In genomic region chr17:82320956-82321927, GRCh38 we compare ENCODE assay signal across 9 cellular contexts. TPM values are rescaled to one million over a fixed set of nuclear protein-coding genes. Genes with fewer than 3 reads are reported as not detected.
DNase-seq lines count a peak whose midpoint lies in the region; ATAC-seq and TF ChIP-seq lines count a peak whose summit lies in the region.
"Had no signal": no experiment of that assay in that cellular context is flagged by ENCODE, and none has a peak within 500 bp of the region (broad histone marks: within the 10 kb centered on the region; RNA-seq: fewer than 3 reads in every experiment).

No MANE protein-coding gene starts in this region.

- H3K36me3 ChIP-seq in Panc1 (ENCODE audit: control insufficient read depth, insufficient read depth, low read length) (no peaks in the 10 kb centered on the region), right atrium auricular region (no peaks in the 10 kb centered on the region)

- POLR2A ChIA-PET in GM10248 (lab: Yijun Ruan, JAX), result no interaction called here
- POLR2A ChIA-PET in Panc1 (lab: Charles Lee), result no interaction called here

- H3K9me3 ChIP-seq in Panc1 (ENCODE audit: control insufficient read depth, insufficient read depth, low read depth, low read length) (no peaks in the 10 kb centered on the region), right atrium auricular region (no peaks in the 10 kb centered on the region)

- TF ChIP-seq CTCF in GM10248 (IDR thresholded peaks at IDR 0.05; ENCODE audit: control extremely low read depth, extremely low read depth, low read depth, missing control alignments) (peak; percentile 87), Panc1 (IDR thresholded peaks at IDR 0.05) (peak; percentile 99), right atrium auricular region (IDR thresholded peaks at IDR 0.05) (peak; percentile 86 to 99)

- BruUV-seq in Panc1 (replicated peaks; lab: Mats Ljungman, UMichigan), result no TSS peak

- H3K27me3 ChIP-seq in Panc1 (ENCODE audit: control insufficient read depth, insufficient read depth, low read length), result no peaks in the 10 kb centered on the region
- no peaks in the 10 kb centered on the region for H3K27me3 ChIP-seq in right atrium auricular region

- H3K4me3 ChIP-seq in Panc1 (ENCODE audit: low read depth in 2 of 2, low read length in 2 of 2) (peak overlapping the region in 1 of 2 experiments; percentile 24; a peak in 1 of 4 replicates), right atrium auricular region (no peak overlapping the region)

- intact Hi-C loops in Panc1 (cut with micrococcal nuclease; ENCODE audit: unreplicated experiment), result loop anchor here (5.0 kb wide), 1 partner anchor 79 kb away; no protein-coding TSS in a partner anchor

- peaks cover 21% of the 10 kb centered on the region for H3K4me1 ChIP-seq in Panc1 (ENCODE audit: control insufficient read depth, insufficient read depth, low read length)
- H3K4me1 ChIP-seq in right atrium auricular region, result peaks cover 0 to 9% of the 10 kb centered on the region in 2 donors

- in situ Hi-C loops in Panc1 (cut with HindIII; ENCODE audit: low pct_unique_long_range_greater_than_20kb, low sequenced_read_pairs), result no loop called here

- peak; percentile 57 for ATAC-seq in Panc1
- no peak for ATAC-seq in GM18907 (IDR thresholded peaks at IDR 0.05; ENCODE audit: unreplicated experiment)

- no peak overlapping the region for H3K27ac ChIP-seq in Panc1 (ENCODE audit: low read length)
- no peak overlapping the region for H3K27ac ChIP-seq in right atrium auricular region

- DNase-seq in GM10248 (ENCODE audit: extremely low spot score) (peak; percentile 83), Panc1 (ENCODE audit: low read depth, low spot score) (no peak), activated gamma-delta T cell (lab: John Stamatoyannopoulos, UW) (peak; percentile 48), right atrium auricular region (ENCODE audit: low spot score) (no peak), cerebellar nuclear complex (lab: John Stamatoyannopoulos, UW) (no peak), COR-L47 (lab: John Stamatoyannopoulos, UW) (no peak)
- DNase-seq in stimulated activated CD4-positive, alpha-beta T cell treated with anti-CD3 and anti-CD28 coated beads, Interleukin-4, amount 100 ng/mL, for 4 hours, result peak; percentile 75 to 88

- CTCF ChIA-PET in GM10248 (lab: Yijun Ruan, JAX), result interaction anchor here (0.6 to 4.4 kb wide), 16 partner anchors 9 to 106 kb away, joined by 3 to 59 read pairs (median 4); partner anchors contain the start of gene SECTM1
- CTCF ChIA-PET in Panc1 (lab: Charles Lee), result interaction anchor here (1.0 kb wide), 1 partner anchor 21 kb away, joined by 3 read pairs; no protein-coding TSS in a partner anchor

RNA-seq across cellular contexts. Expression of gene CD7, which starts 3.8 kb away (rescaled TPM):
- total RNA-seq in Panc1 (2021; ENCODE audit: unreplicated experiment) (0.77 TPM), right atrium auricular region (1 to 10 TPM in 1 of 2 donors, not detected in 1; 1.7 TPM)
- polyA plus RNA-seq in Panc1 (2012; ENCODE audit: insufficient read length), result 0.27 TPM
- total RNA-seq: NCI-H460 had no signal

RNA-seq across cellular contexts. Expression of gene SECTM1, which starts 12.3 kb away (rescaled TPM):
- total RNA-seq in Panc1 (2021; ENCODE audit: unreplicated experiment) (5.4 TPM), right atrium auricular region (1 to 10 TPM; 3.1 to 7.7 TPM)
- 7.3 TPM for polyA plus RNA-seq in Panc1 (2012; ENCODE audit: insufficient read length)

RNA-seq across cellular contexts. Expression of gene TEX19, which starts 37.8 kb away (rescaled TPM):
- total RNA-seq in Panc1 (2021; ENCODE audit: unreplicated experiment) (0.21 TPM), right atrium auricular region (not detected)
- not detected for polyA plus RNA-seq in Panc1 (2012; ENCODE audit: insufficient read length)

RNA-seq across cellular contexts. Expression of gene CSNK1D, which starts 47.7 kb away (rescaled TPM):
- total RNA-seq in Panc1 (2021; ENCODE audit: unreplicated experiment) (234 TPM), right atrium auricular region (10 to 100 TPM; 31.3 to 32.9 TPM)
- 316 TPM for polyA plus RNA-seq in Panc1 (2012; ENCODE audit: insufficient read length)

RNA-seq across cellular contexts. Expression of gene UTS2R, which starts 50.3 kb away (rescaled TPM):
- total RNA-seq in Panc1 (2021; ENCODE audit: unreplicated experiment), result 0.39 TPM
- 0.16 TPM for polyA plus RNA-seq in Panc1 (2012; ENCODE audit: insufficient read length)
- total RNA-seq in right atrium auricular region, result 10 to 100 TPM in 1 of 2 donors, under 1 TPM in 1; 0.44 to 16.9 TPM
- total RNA-seq: NCI-H460 had no signal

Comparison
In these comparisons a context has a peak if more than half of its experiments do, and no peak if none do; other contexts are left out.
1. DNase-seq: peak in GM10248 (single experiment), activated gamma-delta T cell (single experiment) and stimulated activated CD4-positive, alpha-beta T cell treated with anti-CD3 and anti-CD28 coated beads, Interleukin-4, amount 100 ng/mL, for 4 hours (2 of 2); none in Panc1 (single experiment), right atrium auricular region (single experiment), cerebellar nuclear complex (0 of 2) and COR-L47 (single experiment).
2. Peak in every context shown above with its lines, with median percentiles within 50 percentile points of each other: CTCF ChIP-seq.